10 cellular contexts compared by ENCODE assay signal in genomic region chr22:42376721-42377177, GRCh38. TPM values are rescaled to one million over a fixed set of nuclear protein-coding genes. Genes with fewer than 3 reads are reported as not detected.
DNase-seq lines count a peak whose midpoint lies in the region; ATAC-seq and TF ChIP-seq lines count a peak whose summit lies in the region.
"Had no signal": no experiment of that assay in that cellular context is flagged by ENCODE, and none has a peak within 500 bp of the region (broad histone marks: within the 10 kb centered on the region; RNA-seq: fewer than 3 reads in every experiment).

No MANE protein-coding gene starts in this region.

- no peak for TF ChIP-seq POLR2A in thyroid gland (IDR thresholded peaks at IDR 0.05)

- H3K4me3 ChIP-seq in right cardiac atrium (ENCODE audit: low read length) (no peak overlapping the region), thyroid gland (replicated peaks in 1 of 3) (no peak overlapping the region)

- no peaks in the 10 kb centered on the region for H3K36me3 ChIP-seq in thyroid gland

- H3K27me3 Mint-ChIP-seq in T-cell: no peaks in the 10 kb centered on the region

- H3K9me3 ChIP-seq in right cardiac atrium (ENCODE audit: control insufficient read depth, low read length) (no peaks in the 10 kb centered on the region), thyroid gland (no peaks in the 10 kb centered on the region)

- H3K36me3 Mint-ChIP-seq in T-cell: no peaks in the 10 kb centered on the region
- H3K36me3 Mint-ChIP-seq in stimulated activated effector memory CD8-positive, alpha-beta T cell treated with anti-CD3 and anti-CD28 coated beads, Interleukin-12 subunit alpha, Interleukin-12 subunit beta, amount 100 ng/mL, for 72 hours: no peaks in the 10 kb centered on the region

- H3K27ac Mint-ChIP-seq in T-cell: no peak overlapping the region
- H3K27ac Mint-ChIP-seq in stimulated activated effector memory CD8-positive, alpha-beta T cell treated with anti-CD3 and anti-CD28 coated beads, Interleukin-12 subunit alpha, Interleukin-12 subunit beta, amount 100 ng/mL, for 72 hours: no peak overlapping the region

- intact Hi-C loops in right cardiac atrium (cut with DNase I): no loop called here
- intact Hi-C loops in thyroid gland (cut with DNase I): no loop called here

- H3K4me1 Mint-ChIP-seq in T-cell: peaks cover 3 to 6% (median 4%) of the 10 kb centered on the region in 3 donors
- H3K4me1 Mint-ChIP-seq in stimulated activated effector memory CD8-positive, alpha-beta T cell treated with anti-CD3 and anti-CD28 coated beads, Interleukin-12 subunit alpha, Interleukin-12 subunit beta, amount 100 ng/mL, for 72 hours: no peaks in the 10 kb centered on the region

- H3K27me3 ChIP-seq in right cardiac atrium (ENCODE audit: control insufficient read depth, insufficient read depth) (no peaks in the 10 kb centered on the region), thyroid gland (no peaks in the 10 kb centered on the region)

- TF ChIP-seq CTCF in thyroid gland (IDR thresholded peaks at IDR 0.05): no peak

- H3K4me3 Mint-ChIP-seq in T-cell: no peak overlapping the region
- no peak overlapping the region for H3K4me3 Mint-ChIP-seq in stimulated activated effector memory CD8-positive, alpha-beta T cell treated with anti-CD3 and anti-CD28 coated beads, Interleukin-12 subunit alpha, Interleukin-12 subunit beta, amount 100 ng/mL, for 72 hours

- H3K4me1 ChIP-seq in right cardiac atrium (ENCODE audit: control insufficient read depth, insufficient read depth, low read length) (no peaks in the 10 kb centered on the region), thyroid gland (peaks cover 9 to 22% of the 10 kb centered on the region in 2 donors)

- no peaks in the 10 kb centered on the region for H3K9me3 Mint-ChIP-seq in T-cell
- no peaks in the 10 kb centered on the region for H3K9me3 Mint-ChIP-seq in stimulated activated effector memory CD8-positive, alpha-beta T cell treated with anti-CD3 and anti-CD28 coated beads, Interleukin-12 subunit alpha, Interleukin-12 subunit beta, amount 100 ng/mL, for 72 hours

- WGBS in right cardiac atrium: 26% methylated on average over 10 of the region's 10 CpGs
- 16 to 18% methylated on average over 10 of the region's 10 CpGs for WGBS in thyroid gland, 2 donors

- POLR2A ChIA-PET in T-cell (lab: Charles Lee): no interaction called here

- peak; percentile 84 for ATAC-seq in SK-N-SH treated with all-trans-retinoic acid at 6 μM for 48 hours
- ATAC-seq in right cardiac atrium: peak; percentile 84 to 90
- ATAC-seq in T-cell (replicated peaks in 1 of 4): no peak
- ATAC-seq in stimulated activated effector memory CD8-positive, alpha-beta T cell treated with anti-CD3 and anti-CD28 coated beads, Interleukin-12 subunit alpha, Interleukin-12 subunit beta, amount 100 ng/mL, for 72 hours: no peak

- H3K27ac ChIP-seq in right cardiac atrium (ENCODE audit: low read length) (no peak overlapping the region), thyroid gland (peak overlapping the region; percentile 53 to 58 (median 55))

- CTCF ChIA-PET in T-cell (lab: Charles Lee): interaction anchor here in 1 of 2 donors (0.7 kb wide), 1 partner anchor 12 kb away, joined by 3 read pairs; no protein-coding TSS in a partner anchor

- peak; percentile 66 for DNase-seq in NCI-H1092 (lab: John Stamatoyannopoulos, UW)
- peak; percentile 86 to 92 (median 92) for DNase-seq in right cardiac atrium
- DNase-seq in thyroid gland: peak; percentile 94 to 97
- DNase-seq in T-cell: no peak
- DNase-seq in stimulated activated effector memory CD8-positive, alpha-beta T cell treated with anti-CD3 and anti-CD28 coated beads, Interleukin-12 subunit alpha, Interleukin-12 subunit beta, amount 100 ng/mL, for 72 hours (ENCODE audit: low spot score in 2 of 2): no peak
- no peak for DNase-seq in stimulated activated CD4-positive, alpha-beta T cell treated with anti-CD3 and anti-CD28 coated beads, Interleukin-4, amount 100 ng/mL, for 4 hours
- DNase-seq in activated CD4-positive, alpha-beta T cell treated with anti-CD3 and anti-CD28 coated beads for 1 hour: no peak
- DNase-seq: effector CD8-positive, alpha-beta T cell had no signal

TF ChIP-seq in SK-N-SH treated with all-trans-retinoic acid at 6 μM for 48 hours, 23 proteins besides CTCF, POLR2A, EP300 and RAD21:
- TF ChIP-seq TCF4 (CRISPR knock-in tag; IDR thresholded peaks at IDR 0.05; ENCODE audit: borderline replicate concordance) (peak; percentile 69; the same call in 1 of the 2 replicates), CSDC2 (CRISPR knock-in tag; IDR thresholded peaks at IDR 0.05) (no peak), ZFP30 (CRISPR knock-in tag; IDR thresholded peaks at IDR 0.05) (no peak), TSHZ2 (CRISPR knock-in tag; IDR thresholded peaks at IDR 0.05) (peak; percentile 39; the same call in 1 of the 2 replicates), PATZ1 (CRISPR knock-in tag; IDR thresholded peaks at IDR 0.05; ENCODE audit: borderline replicate concordance) (no peak), ARNTL (CRISPR knock-in tag; IDR thresholded peaks at IDR 0.05; ENCODE audit: borderline replicate concordance, low read depth) (no peak), POU6F1 (CRISPR knock-in tag; IDR thresholded peaks at IDR 0.05; ENCODE audit: borderline replicate concordance, low read depth) (no peak)

RNA-seq across cellular contexts. Expression of gene NFAM1, which starts 55.5 kb away (rescaled TPM):
- total RNA-seq in right cardiac atrium (1 to 10 TPM; 2.5 to 4.9 (median 3.2) TPM), thyroid gland (1 to 10 TPM in 3 of 4 donors, under 1 TPM in 1; 0.89 to 1.4 (median 1.2) TPM), T-cell (under 1 TPM; 0.07 to 0.32 (median 0.18) TPM)
- 1.0 TPM for polyA plus RNA-seq in right cardiac atrium
- total RNA-seq: pulmonary artery endothelial cell had no signal

Comparison
In these comparisons a context has a peak if more than half of its experiments do, and no peak if none do; other contexts are left out.
1. DNase-seq: peak in NCI-H1092 (single experiment), right cardiac atrium (3 of 3) and thyroid gland (2 of 2); none in T-cell (0 of 34), stimulated activated effector memory CD8-positive, alpha-beta T cell treated with anti-CD3 and anti-CD28 coated beads, Interleukin-12 subunit alpha, Interleukin-12 subunit beta, amount 100 ng/mL, for 72 hours (0 of 2), stimulated activated CD4-positive, alpha-beta T cell treated with anti-CD3 and anti-CD28 coated beads, Interleukin-4, amount 100 ng/mL, for 4 hours (0 of 2) and activated CD4-positive, alpha-beta T cell treated with anti-CD3 and anti-CD28 coated beads for 1 hour (single experiment).
2. ATAC-seq: peak in SK-N-SH treated with all-trans-retinoic acid at 6 μM for 48 hours (single experiment) and right cardiac atrium (2 of 2); none in T-cell (0 of 4) and stimulated activated effector memory CD8-positive, alpha-beta T cell treated with anti-CD3 and anti-CD28 coated beads, Interleukin-12 subunit alpha, Interleukin-12 subunit beta, amount 100 ng/mL, for 72 hours (single experiment).